Comparison of ENCODE assay signal across 8 cellular contexts in the genomic region with DNA sequence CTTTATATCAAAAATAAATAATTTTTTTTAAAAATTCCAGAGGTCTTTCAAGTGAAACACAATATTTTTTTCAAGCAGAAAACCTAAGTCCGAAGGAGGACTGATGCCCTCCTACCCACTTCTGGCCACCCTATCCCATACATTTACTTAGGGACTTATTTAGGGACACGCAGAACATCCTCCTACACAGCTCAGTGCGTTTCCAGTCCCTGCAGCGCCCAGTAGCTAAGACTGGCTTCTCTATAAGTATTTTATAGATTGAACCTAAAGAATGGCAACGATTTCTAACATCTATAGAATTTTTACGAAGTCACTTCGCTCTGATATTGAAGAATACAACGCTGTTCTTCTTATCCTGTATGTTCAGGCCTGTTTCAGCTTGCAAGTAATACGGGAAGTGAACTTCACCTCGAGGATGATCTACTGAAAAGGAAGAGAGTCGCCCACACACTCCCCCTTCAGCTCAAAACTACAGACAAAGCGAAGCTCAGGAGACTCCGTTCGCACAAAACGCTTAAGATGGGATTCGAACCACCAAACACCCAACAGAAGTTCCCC. TPM values are rescaled to one million over a fixed set of nuclear protein-coding genes. Genes with fewer than 3 reads are reported as not detected.
DNase-seq lines count a peak whose midpoint lies in the region; ATAC-seq and TF ChIP-seq lines count a peak whose summit lies in the region.

No MANE protein-coding gene starts in this region.

- no peak for ATAC-seq in CD4-positive, alpha-beta T cell (ENCODE audit: poor library complexity)
- ATAC-seq in GM21737 (IDR thresholded peaks at IDR 0.05; ENCODE audit: unreplicated experiment): no peak

- H3K27me3 Mint-ChIP-seq in CD4-positive, alpha-beta T cell: no peaks in the 10 kb centered on the region
- H3K27me3 Mint-ChIP-seq in nephron progenitor cell (ENCODE audit: low read depth, poor library complexity): no peaks in the 10 kb centered on the region

- peak overlapping the region; percentile 95 for H3K4me3 ChIP-seq in LNCaP clone FGC (ENCODE audit: low read depth, low read length)
- H3K4me3 ChIP-seq in coronary artery: peak overlapping the region; percentile 96

- peak overlapping the region; percentile 96 for H3K27ac ChIP-seq in CD4-positive, alpha-beta T cell (ENCODE audit: low read depth, low read length)
- H3K27ac ChIP-seq in coronary artery: peak overlapping the region in 1 of 2 donors; percentile 8

- no peaks in the 10 kb centered on the region for H3K9me3 ChIP-seq in CD4-positive, alpha-beta T cell (ENCODE audit: control insufficient read depth, low read length)

- H3K4me1 Mint-ChIP-seq in CD4-positive, alpha-beta T cell (ENCODE audit: low read depth): peaks cover 34% of the 10 kb centered on the region
- H3K4me1 Mint-ChIP-seq in nephron progenitor cell: peaks cover 39% of the 10 kb centered on the region

- intact Hi-C loops in CD4-positive, alpha-beta T cell (cut with DNase I, micrococcal nuclease): loop anchor here (1.0 to 5.0 kb wide), 3 partner anchors 61 to 331 kb away; a partner anchor contains a TSS

- H3K4me3 Mint-ChIP-seq in CD4-positive, alpha-beta T cell: peak overlapping the region; percentile 98
- H3K4me3 Mint-ChIP-seq in nephron progenitor cell: peak overlapping the region; percentile 94

- H3K27ac Mint-ChIP-seq in CD4-positive, alpha-beta T cell: peak overlapping the region; percentile 94
- peak overlapping the region; percentile 87 for H3K27ac Mint-ChIP-seq in nephron progenitor cell

- POLR2A ChIA-PET in CD4-positive, alpha-beta T cell (lab: Charles Lee): interaction anchor here (0.6 to 2.4 kb wide), 5 partner anchors 32 to 142 kb away, joined by 3 to 18 read pairs (median 4); a partner anchor contains a TSS

- no peaks in the 10 kb centered on the region for H3K9me3 Mint-ChIP-seq in CD4-positive, alpha-beta T cell
- H3K9me3 Mint-ChIP-seq in nephron progenitor cell: no peaks in the 10 kb centered on the region

- peaks cover 38% of the 10 kb centered on the region for H3K36me3 Mint-ChIP-seq in CD4-positive, alpha-beta T cell (ENCODE audit: low read depth)
- H3K36me3 Mint-ChIP-seq in nephron progenitor cell (ENCODE audit: low read depth): peaks cover 23% of the 10 kb centered on the region

- DNase-seq in CD4-positive, alpha-beta T cell: no peak
- DNase-seq in LNCaP clone FGC (ENCODE audit: low read depth): no peak
- no peak for DNase-seq in coronary artery (ENCODE audit: low spot score)
- DNase-seq in nephron progenitor cell: no peak
- DNase-seq in dermis blood vessel endothelial cell: no peak
- DNase-seq in SKM-1 treated with dmso at 0.1 percent for 144 hours (lab: John Stamatoyannopoulos, UW; ENCODE audit: unreplicated experiment): no peak
- DNase-seq in inferior parietal cortex (ENCODE audit: extremely low spot score): no peak

- H3K27me3 ChIP-seq in CD4-positive, alpha-beta T cell (ENCODE audit: control insufficient read depth, insufficient read depth, low read length): no peaks in the 10 kb centered on the region

- CTCF ChIA-PET in CD4-positive, alpha-beta T cell (lab: Charles Lee): interaction anchor here (1.0 kb wide), 1 partner anchor 32 kb away, joined by 3 read pairs; a partner anchor contains a TSS

- no peak for TF ChIP-seq CTCF in CD4-positive, alpha-beta T cell (IDR thresholded peaks at IDR 0.05)
- TF ChIP-seq CTCF in LNCaP clone FGC (IDR thresholded peaks at IDR 0.05; ENCODE audit: control insufficient read depth, extremely low read depth, insufficient read depth) (no peak), coronary artery (IDR thresholded peaks at IDR 0.05) (no peak), nephron progenitor cell (IDR thresholded peaks at IDR 0.05) (no peak)

RNA-seq across cellular contexts. Expression of a gene that starts 0.3 kb away (rescaled TPM):
- total RNA-seq in CD4-positive, alpha-beta T cell: 1 to 10 TPM; 2.6 to 4.0 TPM
- total RNA-seq in dermis blood vessel endothelial cell: 14.8 and 15.7 TPM in 2 replicates

RNA-seq across cellular contexts. Expression of a gene that starts 0.6 kb away (rescaled TPM):
- total RNA-seq in CD4-positive, alpha-beta T cell: 1 to 10 TPM; 3.4 to 3.7 TPM
- total RNA-seq in dermis blood vessel endothelial cell: 12.5 and 19.9 TPM in 2 replicates

RNA-seq across cellular contexts. Expression of a gene that starts 31.2 kb away (rescaled TPM):
- 10 to 100 TPM; 14.2 to 16.1 TPM for total RNA-seq in CD4-positive, alpha-beta T cell
- total RNA-seq in dermis blood vessel endothelial cell: 23.8 and 30.1 TPM in 2 replicates

RNA-seq across cellular contexts. Expression of a gene that starts 59.1 kb away (rescaled TPM):
- total RNA-seq in CD4-positive, alpha-beta T cell: 100 to 1,000 TPM; 180 to 190 TPM
- 93.3 and 165 TPM in 2 replicates for total RNA-seq in dermis blood vessel endothelial cell
